Comparison of ENCODE assay signal across 8 cellular contexts in the genomic region with DNA sequence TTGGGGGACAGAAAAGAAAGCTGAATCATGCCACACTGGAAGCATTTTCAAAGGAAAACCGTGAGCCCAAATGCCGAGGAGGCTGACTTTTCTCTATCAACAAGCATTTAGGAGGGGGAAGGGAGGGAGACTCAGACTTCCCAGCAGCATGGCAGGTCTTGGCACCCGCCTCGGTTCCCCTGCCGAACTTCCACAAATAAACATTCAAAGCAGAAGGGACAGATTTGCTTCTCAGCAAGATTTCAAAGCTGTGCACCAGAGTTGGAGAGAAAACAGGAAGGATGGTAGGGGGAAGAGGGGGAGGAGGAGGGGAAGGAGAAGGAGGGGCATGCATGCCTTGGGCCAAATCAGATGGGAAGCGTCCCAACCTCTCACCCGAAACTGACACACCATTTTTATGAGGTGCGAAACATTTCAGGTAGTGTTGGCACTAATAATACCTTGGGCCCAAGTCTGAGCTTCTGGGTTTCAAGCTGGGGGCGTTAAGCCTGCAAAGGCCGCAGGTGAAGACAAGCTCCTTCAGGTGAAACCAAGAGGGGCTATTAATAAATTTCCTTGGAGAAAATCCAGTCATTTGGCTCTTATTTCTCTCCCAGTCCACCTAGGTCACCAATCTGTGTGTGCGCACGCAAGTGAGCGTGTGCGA. TPM values are rescaled to one million over a fixed set of nuclear protein-coding genes. Genes with fewer than 3 reads are reported as not detected.
DNase-seq lines count a peak whose midpoint lies in the region; ATAC-seq and TF ChIP-seq lines count a peak whose summit lies in the region.

No MANE protein-coding gene starts in this region.

- H3K36me3 ChIP-seq in DND-41 (ENCODE audit: insufficient read depth, low read length) (no peaks in the 10 kb centered on the region), ascending aorta (no peaks in the 10 kb centered on the region)

- H3K4me3 Mint-ChIP-seq in Calu3 (ENCODE audit: low read depth, unreplicated experiment): no peak overlapping the region

- DNase-seq in DND-41: peak; percentile 41
- peak; percentile 51 to 83 for DNase-seq in ascending aorta (ENCODE audit: low spot score in 2 of 2)
- DNase-seq in hepatic stellate cell (ENCODE audit: low spot score): peak; percentile 60
- peak; percentile 68 for DNase-seq in renal cortical epithelial cell (ENCODE audit: low read depth)
- no peak for DNase-seq in Calu3
- no peak for DNase-seq in ecto neural progenitor cell (ENCODE audit: low spot score)

- no peaks in the 10 kb centered on the region for H3K4me1 Mint-ChIP-seq in Calu3 (ENCODE audit: low read depth, unreplicated experiment)

- BruUV-seq in Calu3 (replicated peaks; lab: Mats Ljungman, UMichigan): no TSS peak

- H3K27me3 Mint-ChIP-seq in Calu3 (ENCODE audit: unreplicated experiment): no peaks in the 10 kb centered on the region

- H2AFZ ChIP-seq in DND-41 (ENCODE audit: low read depth, low read length): peak overlapping the region; percentile 11; the same call in 1 of the 2 replicates

- H3K9me3 Mint-ChIP-seq in Calu3 (ENCODE audit: low read depth, unreplicated experiment): no peaks in the 10 kb centered on the region

- H3K4me1 ChIP-seq in DND-41 (ENCODE audit: insufficient read depth, low read length) (peaks cover 52% of the 10 kb centered on the region), ascending aorta (peaks cover 10 to 29% of the 10 kb centered on the region in 2 donors)

- H3K4me3 ChIP-seq in DND-41 (ENCODE audit: low read depth in 1 of 2, low read length in 2 of 2) (no peak overlapping the region), ascending aorta (peak overlapping the region; percentile 9 to 16)

- CTCF ChIA-PET in Calu3 (lab: Charles Lee): no interaction called here

- no peak for ATAC-seq in DND-41 (ENCODE audit: insufficient read depth, low read depth)
- no peak for ATAC-seq in HG02610 (IDR thresholded peaks at IDR 0.05; ENCODE audit: unreplicated experiment)
- ATAC-seq in GM19455 (IDR thresholded peaks at IDR 0.05; ENCODE audit: unreplicated experiment): no peak

- intact Hi-C loops in ascending aorta (cut with DNase I): loop anchor here (2.0 kb wide), 1 partner anchor 46 kb away; no protein-coding TSS in a partner anchor
- intact Hi-C loops in Calu3 (cut with micrococcal nuclease; ENCODE audit: unreplicated experiment): no loop called here

- TF ChIP-seq CTCF in DND-41 (IDR thresholded peaks at IDR 0.05; ENCODE audit: borderline replicate concordance, extremely low read depth, low read length, poor library complexity, severe bottlenecking) (no peak), ascending aorta (IDR thresholded peaks at IDR 0.05) (no peak), Calu3 (IDR thresholded peaks at IDR 0.05; ENCODE audit: unreplicated experiment) (no peak)

- H3K9ac ChIP-seq in DND-41 (ENCODE audit: low read depth, low read length): no peak overlapping the region

- no peak overlapping the region; the same call in 1 of the 2 replicates for H3K4me2 ChIP-seq in DND-41 (ENCODE audit: insufficient read depth, low read length)

- H3K9me3 ChIP-seq in DND-41 (ENCODE audit: insufficient read depth, low read length, severe bottlenecking) (no peaks in the 10 kb centered on the region), ascending aorta (no peaks in the 10 kb centered on the region)

- no peak overlapping the region for H3K27ac Mint-ChIP-seq in Calu3 (ENCODE audit: unreplicated experiment)

- H4K20me1 ChIP-seq in DND-41 (ENCODE audit: insufficient read depth, low read length): no peaks in the 10 kb centered on the region

- H3K27me3 ChIP-seq in DND-41 (ENCODE audit: insufficient read depth, low read length, poor library complexity): no peaks in the 10 kb centered on the region
- H3K27me3 ChIP-seq in ascending aorta: no peaks in the 10 kb centered on the region

- H3K79me2 ChIP-seq in DND-41 (ENCODE audit: insufficient read depth, low read length): no peaks in the 10 kb centered on the region

- no peaks in the 10 kb centered on the region for H3K36me3 Mint-ChIP-seq in Calu3 (ENCODE audit: insufficient read depth, unreplicated experiment)

- H3K27ac ChIP-seq in DND-41 (ENCODE audit: low read length) (peak overlapping the region; percentile 95), ascending aorta (peak overlapping the region; percentile 63 to 79)

RNA-seq across cellular contexts. Expression of a gene that starts 26.4 kb away (rescaled TPM):
- not detected for total RNA-seq in ascending aorta
- 0.52 and 1.3 TPM in 2 replicates for total RNA-seq in renal cortical epithelial cell
- 0.31 and 0.37 TPM in 2 replicates for total RNA-seq in Calu3 (2022)

Comparison
In these comparisons a context has a peak if more than half of its experiments do, and no peak if none do; other contexts are left out.
1. DNase-seq: peak in DND-41 (single experiment), ascending aorta (2 of 2), hepatic stellate cell (single experiment) and renal cortical epithelial cell (single experiment); none in Calu3 (single experiment) and ecto neural progenitor cell (single experiment).
2. H3K4me3 ChIP-seq: peak in ascending aorta (2 of 2); none in DND-41 (0 of 2).